ENCODE assay signal across 13 cellular contexts in genomic region chr6:132751306-132751705, GRCh38. TPM values are rescaled to one million over a fixed set of nuclear protein-coding genes. Genes with fewer than 3 reads are reported as not detected.
DNase-seq lines count a peak whose midpoint lies in the region; ATAC-seq and TF ChIP-seq lines count a peak whose summit lies in the region.
"Had no signal": no experiment of that assay in that cellular context is flagged by ENCODE, and none has a peak within 500 bp of the region (broad histone marks: within the 10 kb centered on the region; RNA-seq: fewer than 3 reads in every experiment).

No MANE protein-coding gene starts in this region.

- H3K4me3 Mint-ChIP-seq in activated B cell treated with CpG ODN at 0.5 μM for 24 hours = peak overlapping the region; percentile 66
- H3K4me3 Mint-ChIP-seq in immature natural killer cell = no peak overlapping the region
- no peak overlapping the region for H3K4me3 Mint-ChIP-seq in chondrocyte (ENCODE audit: unreplicated experiment)
- H3K4me3 Mint-ChIP-seq in activated T-cell treated with anti-CD3 and anti-CD28 coated beads, Interleukin-2, amount 50 U/mL, for 24 hours = no peak overlapping the region

- CTCF ChIA-PET in activated B cell treated with CpG ODN at 0.5 μM for 24 hours (lab: Charles Lee) = no interaction called here

- H3K27me3 Mint-ChIP-seq in activated B cell treated with CpG ODN at 0.5 μM for 24 hours (no peaks in the 10 kb centered on the region), immature natural killer cell (ENCODE audit: low read depth in 3 of 3) (peaks cover 0 to 2% (median 0%) of the 10 kb centered on the region in 3 donors), chondrocyte (ENCODE audit: low read depth) (peaks cover 8% of the 10 kb centered on the region)
- no peaks in the 10 kb centered on the region for H3K27me3 Mint-ChIP-seq in activated T-cell treated with anti-CD3 and anti-CD28 coated beads, Interleukin-2, amount 50 U/mL, for 24 hours

- TF ChIP-seq CTCF in activated B cell treated with CpG ODN at 0.5 μM for 24 hours (IDR thresholded peaks at IDR 0.05) (no peak), chondrocyte (IDR thresholded peaks at IDR 0.05) (no peak)

- intact Hi-C loops in activated B cell treated with CpG ODN at 0.5 μM for 24 hours (cut with micrococcal nuclease) = no loop called here

- POLR2A ChIA-PET in activated B cell treated with CpG ODN at 0.5 μM for 24 hours (lab: Charles Lee) = interaction anchor here (0.6 to 3.0 kb wide), 4 partner anchors 12 to 217 kb away, joined by 4 to 10 read pairs (median 5); no protein-coding TSS in a partner anchor

- peak; percentile 48 for ATAC-seq in GM18498 (IDR thresholded peaks at IDR 0.05; ENCODE audit: unreplicated experiment)
- peak; percentile 47 for ATAC-seq in GM21423 (IDR thresholded peaks at IDR 0.05; ENCODE audit: unreplicated experiment)
- peak; percentile 56 for ATAC-seq in HG03108 (IDR thresholded peaks at IDR 0.05; ENCODE audit: unreplicated experiment)
- ATAC-seq in activated B cell treated with CpG ODN at 0.5 μM for 24 hours (ENCODE audit: low read depth) = peak; percentile 16
- ATAC-seq: Panc1 had no signal

- H3K9me3 Mint-ChIP-seq in activated B cell treated with CpG ODN at 0.5 μM for 24 hours (no peaks in the 10 kb centered on the region), immature natural killer cell (no peaks in the 10 kb centered on the region), chondrocyte (ENCODE audit: low read depth) (no peaks in the 10 kb centered on the region)
- H3K9me3 Mint-ChIP-seq in activated T-cell treated with anti-CD3 and anti-CD28 coated beads, Interleukin-2, amount 50 U/mL, for 24 hours = no peaks in the 10 kb centered on the region

- H3K27ac Mint-ChIP-seq in activated B cell treated with CpG ODN at 0.5 μM for 24 hours (peak overlapping the region; percentile 84), immature natural killer cell (peak overlapping the region in 1 of 6 donors; percentile 35), chondrocyte (ENCODE audit: unreplicated experiment) (no peak overlapping the region)
- no peak overlapping the region for H3K27ac Mint-ChIP-seq in activated T-cell treated with anti-CD3 and anti-CD28 coated beads, Interleukin-2, amount 50 U/mL, for 24 hours

- H3K4me1 Mint-ChIP-seq in activated B cell treated with CpG ODN at 0.5 μM for 24 hours (peaks cover 43% of the 10 kb centered on the region), immature natural killer cell (peaks cover 22% of the 10 kb centered on the region in 2 donors), chondrocyte (ENCODE audit: low read depth) (peaks cover 2% of the 10 kb centered on the region)
- H3K4me1 Mint-ChIP-seq in activated T-cell treated with anti-CD3 and anti-CD28 coated beads, Interleukin-2, amount 50 U/mL, for 24 hours (ENCODE audit: low read depth) = peaks cover 26% of the 10 kb centered on the region

- no peak for DNase-seq in activated B cell treated with CpG ODN at 0.5 μM for 24 hours
- DNase-seq in NCI-H446 treated with DMSO at 0.1 percent for 48 hours (lab: John Stamatoyannopoulos, UW) = no peak
- DNase-seq in immature natural killer cell = no peak
- no peak for DNase-seq in chondrocyte (ENCODE audit: low spot score)
- DNase-seq in activated T-cell treated with anti-CD3 and anti-CD28 coated beads, Interleukin-2, amount 50 U/mL, for 24 hours = no peak
- DNase-seq: activated CD4-positive, alpha-beta T cell treated with anti-CD3 and anti-CD28 coated beads, Interleukin-2, amount 50 U/mL, for 1 hour; aorta; DMS 273 treated with DMSO at 0.1 percent for 48 hours; pancreas had no signal

- H3K36me3 Mint-ChIP-seq in activated B cell treated with CpG ODN at 0.5 μM for 24 hours (ENCODE audit: low read depth) = peaks cover 68% of the 10 kb centered on the region
- H3K36me3 Mint-ChIP-seq in immature natural killer cell = peaks cover 31 to 73% (median 36%) of the 10 kb centered on the region in 3 donors
- no peaks in the 10 kb centered on the region for H3K36me3 Mint-ChIP-seq in chondrocyte (ENCODE audit: low read depth)
- peaks cover 59% of the 10 kb centered on the region for H3K36me3 Mint-ChIP-seq in activated T-cell treated with anti-CD3 and anti-CD28 coated beads, Interleukin-2, amount 50 U/mL, for 24 hours (ENCODE audit: low read depth)

RNA-seq across cellular contexts. Expression of gene VNN2, which starts 6.4 kb away (rescaled TPM):
- total RNA-seq in activated B cell treated with CpG ODN at 0.5 μM for 24 hours (21.0 and 25.6 TPM in 2 replicates), chondrocyte (not detected in 3 replicates)
- polyA plus RNA-seq in immature natural killer cell = 10 to 100 TPM; 46.8 to 63.6 (median 46.9) TPM

RNA-seq across cellular contexts. Expression of gene VNN1, which starts 37.5 kb away (rescaled TPM):
- total RNA-seq in activated B cell treated with CpG ODN at 0.5 μM for 24 hours = 0.07 TPM in 1 of 2 replicates, not detected in the other
- polyA plus RNA-seq in immature natural killer cell = under 1 TPM in 1 of 3 donors, not detected in 2; 0.21 TPM
- not detected in 3 replicates for total RNA-seq in chondrocyte

RNA-seq across cellular contexts. Expression of gene SLC18B1, which starts 47.1 kb away (rescaled TPM):
- total RNA-seq in activated B cell treated with CpG ODN at 0.5 μM for 24 hours (8.1 and 8.2 TPM in 2 replicates), chondrocyte (2.4 to 6.2 TPM (median 2.7 TPM) in 3 replicates)
- 1 to 10 TPM; 4.1 to 6.0 (median 4.7) TPM for polyA plus RNA-seq in immature natural killer cell

Comparison
In these comparisons a context has a peak if more than half of its experiments do, and no peak if none do; other contexts are left out.
1. RNA of gene VNN2, which starts 6.4 kb away (total RNA-seq): 21.0 to 25.6 TPM in activated B cell treated with CpG ODN at 0.5 μM for 24 hours; not detected in chondrocyte; every median in the first group is over 10 times any median in the second.
2. Peak in every context shown above with its lines, with median percentiles within 50 percentile points of each other: ATAC-seq.